Comparison of ENCODE assay signal across 12 cellular contexts in genomic region chrX:119145241-119145653, GRCh38. TPM values are rescaled to one million over a fixed set of nuclear protein-coding genes. Genes with fewer than 3 reads are reported as not detected.
DNase-seq lines count a peak whose midpoint lies in the region; ATAC-seq and TF ChIP-seq lines count a peak whose summit lies in the region.
"Had no signal": no experiment of that assay in that cellular context is flagged by ENCODE, and none has a peak within 500 bp of the region (broad histone marks: within the 10 kb centered on the region; RNA-seq: fewer than 3 reads in every experiment).

No MANE protein-coding gene starts in this region.

- no peak overlapping the region for H3K27ac Mint-ChIP-seq in HFFc6
- H3K27ac Mint-ChIP-seq in stimulated activated effector memory CD8-positive, alpha-beta T cell treated with anti-CD3 and anti-CD28 coated beads, Interleukin-12 subunit alpha, Interleukin-12 subunit beta, amount 100 ng/mL, for 72 hours: no peak overlapping the region

- H3K4me3 Mint-ChIP-seq in HFFc6: no peak overlapping the region
- no peak overlapping the region for H3K4me3 Mint-ChIP-seq in stimulated activated effector memory CD8-positive, alpha-beta T cell treated with anti-CD3 and anti-CD28 coated beads, Interleukin-12 subunit alpha, Interleukin-12 subunit beta, amount 100 ng/mL, for 72 hours

- no peak overlapping the region for H3K9ac ChIP-seq in DND-41 (ENCODE audit: low read depth, low read length)

- H3K4me1 Mint-ChIP-seq in HFFc6 (ENCODE audit: low read depth): peaks cover 6% of the 10 kb centered on the region; the same call in 1 of the 2 replicates
- H3K4me1 Mint-ChIP-seq in stimulated activated effector memory CD8-positive, alpha-beta T cell treated with anti-CD3 and anti-CD28 coated beads, Interleukin-12 subunit alpha, Interleukin-12 subunit beta, amount 100 ng/mL, for 72 hours: no peaks in the 10 kb centered on the region

- no peak overlapping the region for H3K27ac ChIP-seq in DND-41 (ENCODE audit: low read length)
- H3K27ac ChIP-seq: esophagus muscularis mucosa had no signal

- H3K79me2 ChIP-seq in DND-41 (ENCODE audit: insufficient read depth, low read length): no peaks in the 10 kb centered on the region

- no peaks in the 10 kb centered on the region for H4K20me1 ChIP-seq in DND-41 (ENCODE audit: insufficient read depth, low read length)

- no peaks in the 10 kb centered on the region for H3K9me3 ChIP-seq in DND-41 (ENCODE audit: insufficient read depth, low read length, severe bottlenecking)
- H3K9me3 ChIP-seq: esophagus muscularis mucosa had no signal

- H3K4me3 ChIP-seq in DND-41 (ENCODE audit: low read depth in 1 of 2, low read length in 2 of 2): no peak overlapping the region
- no peak overlapping the region for H3K4me3 ChIP-seq in astrocyte of the spinal cord (ENCODE audit: low read depth, low read length)
- H3K4me3 ChIP-seq: esophagus muscularis mucosa had no signal

- TF ChIP-seq CTCF in DND-41 (IDR thresholded peaks at IDR 0.05; ENCODE audit: borderline replicate concordance, extremely low read depth, low read length, poor library complexity, severe bottlenecking) (peak; percentile 36), HFFc6 (IDR thresholded peaks at IDR 0.05) (peak; percentile 69), astrocyte of the spinal cord (IDR thresholded peaks at IDR 0.05; ENCODE audit: low read depth, low read length) (peak; percentile 52)

- ATAC-seq in DND-41 (ENCODE audit: insufficient read depth, low read depth) (no peak), GM21529 (IDR thresholded peaks at IDR 0.05; ENCODE audit: unreplicated experiment) (no peak)
- no peak for ATAC-seq in stimulated activated effector memory CD8-positive, alpha-beta T cell treated with anti-CD3 and anti-CD28 coated beads, Interleukin-12 subunit alpha, Interleukin-12 subunit beta, amount 100 ng/mL, for 72 hours

- H3K4me1 ChIP-seq in DND-41 (ENCODE audit: insufficient read depth, low read length): no peaks in the 10 kb centered on the region
- H3K4me1 ChIP-seq: esophagus muscularis mucosa had no signal

- no peak overlapping the region for H3K4me2 ChIP-seq in DND-41 (ENCODE audit: insufficient read depth, low read length)

- H3K27me3 Mint-ChIP-seq in HFFc6 (ENCODE audit: insufficient read depth): peaks cover 9% of the 10 kb centered on the region

- no peaks in the 10 kb centered on the region for H3K27me3 ChIP-seq in DND-41 (ENCODE audit: insufficient read depth, low read length, poor library complexity)
- H3K27me3 ChIP-seq: esophagus muscularis mucosa had no signal

- in situ Hi-C loops in astrocyte of the spinal cord (cut with HindIII; ENCODE audit: low sequenced_read_pairs): no loop called here

- no peak for DNase-seq in DND-41
- no peak for DNase-seq in HFFc6
- no peak for DNase-seq in astrocyte of the spinal cord (ENCODE audit: low read depth, low spot score)
- DNase-seq in left kidney (ENCODE audit: low read depth, low spot score): peak; percentile 2
- no peak for DNase-seq in stimulated activated naive CD4-positive, alpha-beta T cell treated with Interleukin-2 at 50 U/mL for 16 hours (lab: John Stamatoyannopoulos, UW)
- DNase-seq in stimulated activated effector memory CD8-positive, alpha-beta T cell treated with anti-CD3 and anti-CD28 coated beads, Interleukin-12 subunit alpha, Interleukin-12 subunit beta, amount 100 ng/mL, for 72 hours (ENCODE audit: low spot score in 2 of 2): no peak
- no peak for DNase-seq in NCI-H1694 (lab: John Stamatoyannopoulos, UW)
- DNase-seq: KG1, retina had no signal

- no peaks in the 10 kb centered on the region for H3K36me3 Mint-ChIP-seq in HFFc6 (ENCODE audit: low read depth)
- no peaks in the 10 kb centered on the region for H3K36me3 Mint-ChIP-seq in stimulated activated effector memory CD8-positive, alpha-beta T cell treated with anti-CD3 and anti-CD28 coated beads, Interleukin-12 subunit alpha, Interleukin-12 subunit beta, amount 100 ng/mL, for 72 hours

- H2AFZ ChIP-seq in DND-41 (ENCODE audit: low read depth, low read length): no peak overlapping the region

- no peaks in the 10 kb centered on the region for H3K36me3 ChIP-seq in DND-41 (ENCODE audit: insufficient read depth, low read length)
- H3K36me3 ChIP-seq: esophagus muscularis mucosa had no signal

- H3K9me3 Mint-ChIP-seq in HFFc6: no peaks in the 10 kb centered on the region
- H3K9me3 Mint-ChIP-seq in stimulated activated effector memory CD8-positive, alpha-beta T cell treated with anti-CD3 and anti-CD28 coated beads, Interleukin-12 subunit alpha, Interleukin-12 subunit beta, amount 100 ng/mL, for 72 hours: no peaks in the 10 kb centered on the region

RNA-seq across cellular contexts. Expression of gene KIAA1210, which starts 17.6 kb away (rescaled TPM):
- not detected for total RNA-seq in HFFc6 (2021; fragmentation: NEBNext Ultra II Directional; extraction: Animal tissue kit (Norgen Biotek cat#: 25700))
- total RNA-seq: activated CD8-positive, alpha-beta memory T cell treated with anti-CD3 and anti-CD28 coated beads for 36 hours; esophagus muscularis mucosa had no signal
